ENCODE assay signal across 17 cellular contexts in genomic region chr6:42400031-42400760, GRCh38. TPM values are rescaled to one million over a fixed set of nuclear protein-coding genes. Genes with fewer than 3 reads are reported as not detected.
DNase-seq lines count a peak whose midpoint lies in the region; ATAC-seq and TF ChIP-seq lines count a peak whose summit lies in the region.
"Had no signal": no experiment of that assay in that cellular context is flagged by ENCODE, and none has a peak within 500 bp of the region (broad histone marks: within the 10 kb centered on the region; RNA-seq: fewer than 3 reads in every experiment).

No MANE protein-coding gene starts in this region.

- no peak overlapping the region for H3K27ac ChIP-seq in IMR-90 (ENCODE audit: insufficient read depth, low read length)

- H2AK9ac ChIP-seq in IMR-90 (replicated peaks; ENCODE audit: low read depth, low read length, poor library complexity) = peak overlapping the region; percentile 6

- H3K9me1 ChIP-seq in IMR-90 (ENCODE audit: insufficient read depth, low read length) = peaks cover 41% of the 10 kb centered on the region

- H3K4me1 ChIP-seq in IMR-90 (ENCODE audit: control insufficient read depth, insufficient read depth, low read length) = peaks cover 18% of the 10 kb centered on the region

- H3K4me2 ChIP-seq in IMR-90 (ENCODE audit: low read depth, low read length) = no peak overlapping the region

- no peak overlapping the region for H4K8ac ChIP-seq in IMR-90 (ENCODE audit: low read depth in 2 of 2, low read length in 2 of 2)

- CTCF ChIA-PET in IMR-90 (lab: Yijun Ruan, JAX) = no interaction called here

- H3K9me3 Mint-ChIP-seq in activated T-cell treated with anti-CD3 and anti-CD28 coated beads, Interleukin-2, amount 50 U/mL, for 72 hours = peaks cover 0 to 1% of the 10 kb centered on the region in 2 donors
- H3K9me3 Mint-ChIP-seq in activated T-cell treated with anti-CD3 and anti-CD28 coated beads, Interleukin-2, amount 50 U/mL, for 4 hours = no peaks in the 10 kb centered on the region
- no peaks in the 10 kb centered on the region for H3K9me3 Mint-ChIP-seq in dendritic cell treated with granulocyte-macrophage colony-stimulating factor and Interleukin-4, amounts not matched to agents 40 ng/mL and 50 ng/mL, for 4 days

- peaks cover 0 to 17% of the 10 kb centered on the region in 2 donors for H3K36me3 Mint-ChIP-seq in activated T-cell treated with anti-CD3 and anti-CD28 coated beads, Interleukin-2, amount 50 U/mL, for 72 hours (ENCODE audit: insufficient read depth in 2 of 2)
- peaks cover 5% of the 10 kb centered on the region for H3K36me3 Mint-ChIP-seq in activated T-cell treated with anti-CD3 and anti-CD28 coated beads, Interleukin-2, amount 50 U/mL, for 4 hours (ENCODE audit: insufficient read depth)
- H3K36me3 Mint-ChIP-seq in dendritic cell treated with granulocyte-macrophage colony-stimulating factor and Interleukin-4, amounts not matched to agents 40 ng/mL and 50 ng/mL, for 4 days (ENCODE audit: low read depth) = peaks cover 38% of the 10 kb centered on the region

- H3K9ac ChIP-seq in IMR-90 (ENCODE audit: low read depth, low read length) = no peak overlapping the region

- no peak overlapping the region for H2BK15ac ChIP-seq in IMR-90 (ENCODE audit: low read depth, low read length)

- H3K9me3 ChIP-seq in IMR-90 (ENCODE audit: control insufficient read depth, insufficient read depth, low read length) = no peaks in the 10 kb centered on the region
- H3K9me3 ChIP-seq: Caco-2 had no signal

- in situ Hi-C loops in IMR-90 (cut with MboI; ENCODE audit: low sequenced_read_pairs) = no loop called here

- H3K27ac Mint-ChIP-seq in activated T-cell treated with anti-CD3 and anti-CD28 coated beads, Interleukin-2, amount 50 U/mL, for 72 hours = peak overlapping the region; percentile 92
- H3K27ac Mint-ChIP-seq in dendritic cell treated with granulocyte-macrophage colony-stimulating factor and Interleukin-4, amounts not matched to agents 40 ng/mL and 50 ng/mL, for 4 days = peak overlapping the region; percentile 25

- H4K5ac ChIP-seq in IMR-90 (ENCODE audit: low read depth, low read length) = no peak overlapping the region

- H3K23ac ChIP-seq in IMR-90 (ENCODE audit: low read depth, low read length) = no peak overlapping the region

- H3K18ac ChIP-seq in IMR-90 (ENCODE audit: low read depth, low read length) = no peak overlapping the region

- POLR2A ChIA-PET in IMR-90 (lab: Charles Lee; ENCODE audit: unreplicated experiment) = no interaction called here

- H2BK20ac ChIP-seq in IMR-90 (ENCODE audit: low read depth, low read length) = no peak overlapping the region

- ATAC-seq in activated T-cell treated with anti-CD3 and anti-CD28 coated beads, Interleukin-2, amount 50 U/mL, for 72 hours (replicated peaks in 1 of 2) = no peak
- no peak for ATAC-seq in activated T-cell treated with anti-CD3 and anti-CD28 coated beads, Interleukin-2, amount 50 U/mL, for 4 hours
- ATAC-seq in IMR-90 (ENCODE audit: low read depth) (no peak), GM21390 (IDR thresholded peaks at IDR 0.05; ENCODE audit: unreplicated experiment) (no peak), left cardiac atrium (no peak)

- H3K36me3 ChIP-seq in IMR-90 (ENCODE audit: control insufficient read depth, insufficient read depth, low read length) = peaks cover 2% of the 10 kb centered on the region; the same call in 1 of the 2 replicates

- H2BK5ac ChIP-seq in IMR-90 (ENCODE audit: low read depth, low read length, poor library complexity, severe bottlenecking) = no peak overlapping the region

- no CpG with 5 or more reads among the region's 8 CpGs for WGBS in IMR-90 (ENCODE audit: extremely low coverage in 2 of 2, insufficient read length in 1 of 2), 2 experiments

- H3K4me1 Mint-ChIP-seq in activated T-cell treated with anti-CD3 and anti-CD28 coated beads, Interleukin-2, amount 50 U/mL, for 72 hours (ENCODE audit: low read depth) = peaks cover 79% of the 10 kb centered on the region
- H3K4me1 Mint-ChIP-seq in activated T-cell treated with anti-CD3 and anti-CD28 coated beads, Interleukin-2, amount 50 U/mL, for 4 hours (ENCODE audit: low read depth) = peaks cover 87% of the 10 kb centered on the region
- H3K4me1 Mint-ChIP-seq in dendritic cell treated with granulocyte-macrophage colony-stimulating factor and Interleukin-4, amounts not matched to agents 40 ng/mL and 50 ng/mL, for 4 days (ENCODE audit: low read depth) = peaks cover 88% of the 10 kb centered on the region

- H3K4ac ChIP-seq in IMR-90 (ENCODE audit: low read depth, low read length) = no peak overlapping the region

- H3K79me1 ChIP-seq in IMR-90 (ENCODE audit: low read depth in 1 of 2, low read length in 2 of 2) = peaks cover 65 to 99% of the 10 kb centered on the region in 2 experiments

- no peak overlapping the region for H2BK120ac ChIP-seq in IMR-90 (ENCODE audit: low read depth, low read length)

- TF ChIP-seq POLR2A in IMR-90 (IDR thresholded peaks at IDR 0.05; ENCODE audit: low read depth, low read length) = no peak

- no peaks in the 10 kb centered on the region for H3K27me3 ChIP-seq in IMR-90 (ENCODE audit: control insufficient read depth, insufficient read depth, low read length)

- peak overlapping the region; percentile 27 to 44 for H3K4me3 Mint-ChIP-seq in activated T-cell treated with anti-CD3 and anti-CD28 coated beads, Interleukin-2, amount 50 U/mL, for 72 hours
- H3K4me3 Mint-ChIP-seq in activated T-cell treated with anti-CD3 and anti-CD28 coated beads, Interleukin-2, amount 50 U/mL, for 4 hours = no peak overlapping the region
- no peak overlapping the region for H3K4me3 Mint-ChIP-seq in dendritic cell treated with granulocyte-macrophage colony-stimulating factor and Interleukin-4, amounts not matched to agents 40 ng/mL and 50 ng/mL, for 4 days

- no peak for TF ChIP-seq CTCF in IMR-90 (conservative IDR thresholded peaks at IDR 0.05; ENCODE audit: low read depth, low read length)

- no peak overlapping the region for H4K91ac ChIP-seq in IMR-90 (ENCODE audit: insufficient read depth, low read depth, low read length)

- DNase-seq in activated T-cell treated with anti-CD3 and anti-CD28 coated beads, Interleukin-2, amount 50 U/mL, for 72 hours = no peak
- DNase-seq in activated T-cell treated with anti-CD3 and anti-CD28 coated beads, Interleukin-2, amount 50 U/mL, for 4 hours = no peak
- DNase-seq in IMR-90 (no peak), left cardiac atrium (no peak)
- peak; percentile 18 for DNase-seq in stimulated activated CD8-positive, alpha-beta memory T cell treated with anti-CD3 and anti-CD28 coated beads, Interleukin-4, amount 100 ng/mL, for 48 hours
- DNase-seq: C1 segment of cervical spinal cord, Caco-2, EL, GOT3, KBM-7, NCI-H1048, NCI-H1436 treated with DMSO at 0.1 percent for 48 hours, NCI-H2029 treated with DMSO at 0.1 percent for 48 hours, NCI-H774, RPMI8226 had no signal

- H2AK5ac ChIP-seq in IMR-90 (ENCODE audit: low read depth, low read length) = no peak overlapping the region

- peaks cover 61% of the 10 kb centered on the region for H4K20me1 ChIP-seq in IMR-90 (ENCODE audit: insufficient read depth, low read length)

- no TSS peak for BruUV-seq in IMR-90 (replicated peaks; lab: Mats Ljungman, UMichigan)

- no peak for TF ChIP-seq RAD21 in IMR-90 (IDR thresholded peaks at IDR 0.05; ENCODE audit: low read length)

- intact Hi-C loops in IMR-90 (cut with micrococcal nuclease) = no loop called here
- intact Hi-C loops in dendritic cell treated with granulocyte-macrophage colony-stimulating factor and Interleukin-4, amounts not matched to agents 40 ng/mL and 50 ng/mL, for 4 days (cut with micrococcal nuclease) = no loop called here
- intact Hi-C loops in left cardiac atrium (cut with DNase I) = no loop called here

- H2AFZ ChIP-seq in IMR-90 (replicated peaks; ENCODE audit: low read length, poor library complexity) = no peak overlapping the region

- no peak overlapping the region for H3K14ac ChIP-seq in IMR-90 (replicated peaks; ENCODE audit: low read depth, low read length)

- no peaks in the 10 kb centered on the region for H3K27me3 Mint-ChIP-seq in activated T-cell treated with anti-CD3 and anti-CD28 coated beads, Interleukin-2, amount 50 U/mL, for 72 hours (ENCODE audit: low read depth)
- H3K27me3 Mint-ChIP-seq in activated T-cell treated with anti-CD3 and anti-CD28 coated beads, Interleukin-2, amount 50 U/mL, for 4 hours (ENCODE audit: low read depth) = no peaks in the 10 kb centered on the region
- H3K27me3 Mint-ChIP-seq in dendritic cell treated with granulocyte-macrophage colony-stimulating factor and Interleukin-4, amounts not matched to agents 40 ng/mL and 50 ng/mL, for 4 days = no peaks in the 10 kb centered on the region

- no peak overlapping the region for H3K4me3 ChIP-seq in IMR-90 (ENCODE audit: insufficient read depth, low read depth, low read length)

- dilution Hi-C loops in IMR-90 (cut with HindIII; ENCODE audit: low sequenced_read_pairs, unreplicated experiment) = no loop called here

- no peak overlapping the region for H3K56ac ChIP-seq in IMR-90 (ENCODE audit: extremely low read depth, insufficient read depth, low read length)

TF ChIP-seq in IMR-90, 13 proteins besides CTCF, POLR2A, EP300 and RAD21:
- no peak for TF ChIP-seq CEBPB (IDR thresholded peaks at IDR 0.05; ENCODE audit: low read depth, low read length)

RNA-seq across cellular contexts. Expression of gene TRERF1, which starts 51.5 kb away (rescaled TPM):
- total RNA-seq in activated T-cell treated with anti-CD3 and anti-CD28 coated beads, Interleukin-2, amount 50 U/mL, for 72 hours = 10 to 100 TPM; 37.2 to 43.0 TPM
- 1 to 10 TPM; 8.9 to 9.4 (median 9.0) TPM for total RNA-seq in activated T-cell treated with anti-CD3 and anti-CD28 coated beads, Interleukin-2, amount 50 U/mL, for 4 hours
- 6.3 and 6.7 TPM in 2 replicates for total RNA-seq in IMR-90 (2012; rRNA removed)
- 9.9 and 11.1 TPM in 2 replicates for polyA plus RNA-seq in IMR-90 (2012; rRNA removed)
- 3.8 and 6.1 TPM in 2 replicates for polyA plus RNA-seq in IMR-90 (2012; cell fraction: cytosol; rRNA removed)
- polyA plus RNA-seq in IMR-90 (2012; cell fraction: nucleus; rRNA removed; ENCODE audit: low replicate concordance) = 26.9 and 30.3 TPM in 2 replicates
- total RNA-seq in left cardiac atrium = 1 to 10 TPM; 1.2 to 2.6 TPM

Comparison
In these comparisons a context has a peak if more than half of its experiments do, and no peak if none do; other contexts are left out.
1. H3K4me3 Mint-ChIP-seq: peak in activated T-cell treated with anti-CD3 and anti-CD28 coated beads, Interleukin-2, amount 50 U/mL, for 72 hours (2 of 2); none in activated T-cell treated with anti-CD3 and anti-CD28 coated beads, Interleukin-2, amount 50 U/mL, for 4 hours (single experiment) and dendritic cell treated with granulocyte-macrophage colony-stimulating factor and Interleukin-4, amounts not matched to agents 40 ng/mL and 50 ng/mL, for 4 days (single experiment).